13 cellular contexts compared by ENCODE assay signal in genomic region chr14:99807413-99808132, GRCh38. TPM values are rescaled to one million over a fixed set of nuclear protein-coding genes. Genes with fewer than 3 reads are reported as not detected.
DNase-seq lines count a peak whose midpoint lies in the region; ATAC-seq and TF ChIP-seq lines count a peak whose summit lies in the region.
"Had no signal": no experiment of that assay in that cellular context is flagged by ENCODE, and none has a peak within 500 bp of the region (broad histone marks: within the 10 kb centered on the region; RNA-seq: fewer than 3 reads in every experiment).

No MANE protein-coding gene starts in this region.

- no peak overlapping the region for H3K27ac Mint-ChIP-seq in stimulated activated naive CD8-positive, alpha-beta T cell treated with anti-CD3 and anti-CD28 coated beads, Interleukin-15, amount 100 ng/mL, for 72 hours

- no peaks in the 10 kb centered on the region for H3K4me1 Mint-ChIP-seq in stimulated activated naive CD8-positive, alpha-beta T cell treated with anti-CD3 and anti-CD28 coated beads, Interleukin-15, amount 100 ng/mL, for 72 hours

- 93% methylated on average over 10 of the region's 10 CpGs for WGBS in SK-N-SH (ENCODE audit: low lambda C conversion rate)

- H3K4me1 ChIP-seq in SK-N-SH (ENCODE audit: control insufficient read depth in 1 of 2, insufficient read depth in 2 of 2, low read depth in 1 of 2, low read length in 1 of 2): peaks cover 0 to 36% of the 10 kb centered on the region in 2 experiments; a peak in 2 of 4 replicates

- no peak overlapping the region for H3K27ac ChIP-seq in SK-N-SH (ENCODE audit: low read depth in 2 of 2, low read length in 1 of 2)
- H3K27ac ChIP-seq: Peyer's patch had no signal

- H3K9me3 Mint-ChIP-seq in stimulated activated naive CD8-positive, alpha-beta T cell treated with anti-CD3 and anti-CD28 coated beads, Interleukin-15, amount 100 ng/mL, for 72 hours: no peaks in the 10 kb centered on the region

- DNase-seq in SK-N-SH: no peak
- DNase-seq in glomerular visceral epithelial cell (ENCODE audit: extremely low spot score): peak; percentile 35
- DNase-seq in stimulated activated naive CD8-positive, alpha-beta T cell treated with anti-CD3 and anti-CD28 coated beads, Interleukin-15, amount 100 ng/mL, for 72 hours: no peak
- no peak for DNase-seq in NCI-H2227 treated with DMSO at 0.1 percent for 48 hours (lab: John Stamatoyannopoulos, UW)
- no peak for DNase-seq in left lobe of liver (ENCODE audit: low spot score)
- DNase-seq in SKM-1 (lab: John Stamatoyannopoulos, UW; ENCODE audit: unreplicated experiment): no peak
- DNase-seq: activated CD4-positive, CD25-positive, alpha-beta regulatory T cell treated with anti-CD3 and anti-CD28 coated beads, Interleukin-2, amount 50 U/mL, for 72 hours; effector memory CD4-positive, alpha-beta T cell; NCI-H1694; occipital lobe; Peyer's patch had no signal

- H3K9me2 ChIP-seq in SK-N-SH: no peaks in the 10 kb centered on the region

- H3K79me2 ChIP-seq in SK-N-SH (ENCODE audit: insufficient read depth): peaks cover 10% of the 10 kb centered on the region; the same call in 1 of the 2 replicates

- H3K4me3 Mint-ChIP-seq in stimulated activated naive CD8-positive, alpha-beta T cell treated with anti-CD3 and anti-CD28 coated beads, Interleukin-15, amount 100 ng/mL, for 72 hours: no peak overlapping the region

- no peak for TF ChIP-seq RAD21 in SK-N-SH (IDR thresholded peaks at IDR 0.05; ENCODE audit: low read length)

- H3F3A ChIP-seq in SK-N-SH (replicated peaks; ENCODE audit: insufficient read depth): no peaks in the 10 kb centered on the region

- CTCF ChIA-PET in SK-N-SH (lab: Yijun Ruan, JAX): interaction anchor here (0.7 to 1.8 kb wide), 6 partner anchors 9 to 272 kb away, joined by 3 to 4 read pairs (median 3); no protein-coding TSS in a partner anchor

- no peak for TF ChIP-seq EP300 in SK-N-SH (IDR thresholded peaks at IDR 0.05; ENCODE audit: borderline replicate concordance in 1 of 2, low read depth in 1 of 2, low read length in 1 of 2)

- POLR2A ChIA-PET in SK-N-SH (lab: Yijun Ruan, JAX): no interaction called here

- no peak overlapping the region for H3K4me2 ChIP-seq in SK-N-SH

- H4K20me1 ChIP-seq in SK-N-SH (ENCODE audit: insufficient read depth): 0 out of 2 replicates have a peak, but pooled peaks cover 9% of the 10 kb centered on the region

- no peaks in the 10 kb centered on the region for H3K9me3 ChIP-seq in SK-N-SH
- H3K9me3 ChIP-seq: Peyer's patch, tibial nerve had no signal

- no peaks in the 10 kb centered on the region for H3K27me3 ChIP-seq in SK-N-SH (ENCODE audit: insufficient read depth)
- H3K27me3 ChIP-seq: Peyer's patch, tibial nerve had no signal

- H3K9ac ChIP-seq in SK-N-SH: no peak overlapping the region

- H3K27me3 Mint-ChIP-seq in stimulated activated naive CD8-positive, alpha-beta T cell treated with anti-CD3 and anti-CD28 coated beads, Interleukin-15, amount 100 ng/mL, for 72 hours: peaks cover 33% of the 10 kb centered on the region

- H2AFZ ChIP-seq in SK-N-SH (ENCODE audit: low read depth): no peak overlapping the region

- no peaks in the 10 kb centered on the region for H3K36me3 ChIP-seq in SK-N-SH (replicated peaks in 1 of 2; ENCODE audit: control insufficient read depth in 1 of 2, insufficient read depth in 2 of 2, low read length in 1 of 2)
- H3K36me3 ChIP-seq: Peyer's patch, tibial nerve had no signal

- H3K4me3 ChIP-seq in SK-N-SH (ENCODE audit: low read depth in 2 of 2, low read length in 1 of 2): no peak overlapping the region
- H3K4me3 ChIP-seq: Peyer's patch, tibial nerve had no signal

- ATAC-seq in stimulated activated naive CD8-positive, alpha-beta T cell treated with anti-CD3 and anti-CD28 coated beads, Interleukin-15, amount 100 ng/mL, for 72 hours: peak; percentile 70
- no peak for ATAC-seq in left lobe of liver

- TF ChIP-seq CTCF in GM12873 (IDR thresholded peaks at IDR 0.05; ENCODE audit: insufficient read depth, low read depth, low read length, missing control alignments): peak; percentile 17
- TF ChIP-seq CTCF in SK-N-SH (IDR thresholded peaks at IDR 0.05): peak; percentile 11; the same call in 1 of the 2 replicates

TF ChIP-seq in SK-N-SH, 30 proteins besides CTCF, POLR2A, EP300 and RAD21:
- TF ChIP-seq SIN3A (IDR thresholded peaks at IDR 0.05; ENCODE audit: borderline replicate concordance, low read depth, low read length): no peak
- no peak for TF ChIP-seq GABPA (IDR thresholded peaks at IDR 0.05; ENCODE audit: low read depth)
- TF ChIP-seq RFX5 (IDR thresholded peaks at IDR 0.05; ENCODE audit: low read length): no peak
- TF ChIP-seq USF1 (IDR thresholded peaks at IDR 0.05; ENCODE audit: borderline replicate concordance, low read depth): no peak
- no peak for TF ChIP-seq POLR2AphosphoS5 (IDR thresholded peaks at IDR 0.05; ENCODE audit: low read depth, low read length)
- no peak for TF ChIP-seq REST (IDR thresholded peaks at IDR 0.05; ENCODE audit: low read depth, low read length)
- TF ChIP-seq TCF12 (IDR thresholded peaks at IDR 0.05): no peak
- no peak for TF ChIP-seq NFIC (IDR thresholded peaks at IDR 0.05; ENCODE audit: borderline replicate concordance)
- no peak for TF ChIP-seq MAX (IDR thresholded peaks at IDR 0.05; ENCODE audit: low read depth)

RNA-seq across cellular contexts. Expression of gene EML1, which starts 14.4 kb away (rescaled TPM):
- 4.4 and 6.3 TPM in 2 replicates for polyA plus RNA-seq in SK-N-SH (2012; rRNA removed)
- polyA plus RNA-seq in SK-N-SH (2012; cell fraction: cytosol; rRNA removed): 5.2 and 5.8 TPM in 2 replicates
- polyA plus RNA-seq in SK-N-SH (2012; cell fraction: nucleus; rRNA removed): 5.8 and 7.2 TPM in 2 replicates
- 5.1 TPM for total RNA-seq in left lobe of liver
